21 cellular contexts compared by ENCODE assay signal in genomic region chr4:24599275-24599674, GRCh38.
"Had no signal": no experiment of that assay in that cellular context is flagged by ENCODE, and none has a peak within 500 bp of the region (broad histone marks: within the 10 kb centered on the region; RNA-seq: fewer than 3 reads in every experiment).

No MANE protein-coding gene starts in this region.

- H3K27ac Mint-ChIP-seq: effector memory CD8-positive, alpha-beta T cell; immature natural killer cell; memory B cell; naive B cell; nephron progenitor cell had no signal

- H3K36me3 Mint-ChIP-seq: immature natural killer cell, naive B cell had no signal

- H3K4me1 Mint-ChIP-seq: immature natural killer cell had no signal

- H3K36me3 ChIP-seq: esophagus squamous epithelium, gastroesophageal sphincter, left ventricle myocardium inferior, lower lobe of right lung, neutrophil, right atrium auricular region, sigmoid colon, thyroid gland, upper lobe of left lung, uterus had no signal

- H3K4me3 ChIP-seq: esophagus squamous epithelium, gastroesophageal sphincter, left ventricle myocardium inferior, lower lobe of right lung, right atrium auricular region, sigmoid colon, skin epidermis, thyroid gland, upper lobe of left lung, uterus had no signal

- H3K9me3 ChIP-seq: esophagus squamous epithelium, lower lobe of right lung, neutrophil, right atrium auricular region, sigmoid colon, thyroid gland, upper lobe of left lung, uterus had no signal

- H3K27me3 ChIP-seq: esophagus squamous epithelium, gastroesophageal sphincter, neutrophil, right atrium auricular region, sigmoid colon, thyroid gland, upper lobe of left lung, uterus had no signal

- H3K9me3 Mint-ChIP-seq: immature natural killer cell had no signal

- H3K27ac ChIP-seq: gastroesophageal sphincter, left ventricle myocardium inferior, neutrophil, right atrium auricular region, sigmoid colon, thyroid gland, uterus had no signal

- DNase-seq: effector memory CD8-positive, alpha-beta T cell; esophagus squamous epithelium; foreskin fibroblast; immature natural killer cell; left cardiac atrium; left ventricle myocardium inferior; lower lobe of right lung; midbrain; naive B cell; nephron progenitor cell; sigmoid colon; stimulated activated CD4-positive, alpha-beta T cell treated with anti-CD3 and anti-CD28 coated beads, Interleukin-2, amount 100 ng/mL, for 24 hours; stimulated activated naive CD4-positive, alpha-beta T cell; thyroid gland; uterus had no signal

- H3K4me3 Mint-ChIP-seq: effector memory CD8-positive, alpha-beta T cell; immature natural killer cell; memory B cell; naive B cell; nephron progenitor cell had no signal

- ATAC-seq: effector memory CD8-positive, alpha-beta T cell; gastroesophageal sphincter; left cardiac atrium; lower lobe of right lung had no signal

- H3K4me1 ChIP-seq: gastroesophageal sphincter, lower lobe of right lung, right atrium auricular region, sigmoid colon, thyroid gland, uterus had no signal
